9 cellular contexts compared by ENCODE assay signal in genomic region chr1:161140755-161141400, GRCh38.
"Had no signal": no experiment of that assay in that cellular context is flagged by ENCODE, and none has a peak within 500 bp of the region (broad histone marks: within the 10 kb centered on the region; RNA-seq: fewer than 3 reads in every experiment).

No MANE protein-coding gene starts in this region.

- H3K9ac ChIP-seq: GM23248, KMS-11 had no signal

- FAIRE-seq: HTR-8/SVneo had no signal

- H3K27ac ChIP-seq: GM23248, KMS-11 had no signal

- H3K4me3 Mint-ChIP-seq: H9, HFFc6 had no signal

- DNase-seq: GM23248, GOT3, H9, HCEC 1CT, HFFc6, IMR-90, KBM-7 had no signal

- H3K9me3 Mint-ChIP-seq: H9, HFFc6 had no signal

- H3K27ac Mint-ChIP-seq: H9, HFFc6 had no signal

- H3K4me3 ChIP-seq: GM23248 had no signal

- H3K4me2 ChIP-seq: KMS-11 had no signal

- H3K4me1 Mint-ChIP-seq: H9 had no signal

- H2AFZ ChIP-seq: GM23248 had no signal
